Comparison of ENCODE assay signal across 14 cellular contexts in genomic region chr2:205730701-205731271, GRCh38. TPM values are rescaled to one million over a fixed set of nuclear protein-coding genes. Genes with fewer than 3 reads are reported as not detected.
A peak's percentile ranks its signal among the peaks of the same experiment; 100 is the strongest.
DNase-seq lines count a peak whose midpoint lies in the region; ATAC-seq, FAIRE-seq and TF ChIP-seq lines count a peak whose summit lies in the region.
"Had no signal": no experiment of that assay in that cellular context is flagged by ENCODE, and none has a peak within 500 bp of the region (broad histone marks: within the 10 kb centered on the region; RNA-seq: fewer than 3 reads in every experiment).

No MANE protein-coding gene starts in this region.

- ATAC-seq in GM21576 (IDR thresholded peaks at IDR 0.05; ENCODE audit: unreplicated experiment), result no peak
- ATAC-seq in GM18873 (IDR thresholded peaks at IDR 0.05; ENCODE audit: low FRiP score, unreplicated experiment), result no peak

- H3K27me3 Mint-ChIP-seq in neural progenitor cell (ENCODE audit: insufficient read depth, low read depth), result peaks cover 23% of the 10 kb centered on the region
- H3K27me3 Mint-ChIP-seq: activated T-cell treated with anti-CD3 and anti-CD28 coated beads, Interleukin-2, amount 50 U/mL, for 24 hours had no signal

- H3K27ac Mint-ChIP-seq in neural progenitor cell, result peak overlapping the region; percentile 72
- H3K27ac Mint-ChIP-seq: activated T-cell treated with anti-CD3 and anti-CD28 coated beads, Interleukin-2, amount 50 U/mL, for 24 hours had no signal

- H3K4me1 Mint-ChIP-seq in neural progenitor cell, result peaks cover 71% of the 10 kb centered on the region

- H3K36me3 Mint-ChIP-seq in neural progenitor cell, result peaks cover 8% of the 10 kb centered on the region

- TF ChIP-seq POLR2A in NB4 (IDR thresholded peaks at IDR 0.05; ENCODE audit: extremely low read depth, insufficient read length), result no peak

- H3K4me3 ChIP-seq in NB4 (ENCODE audit: low read depth, low read length) (no peak overlapping the region), coronary artery (no peak overlapping the region), neural progenitor cell (no peak overlapping the region), kidney (ENCODE audit: low read length in 2 of 2) (no peak overlapping the region)
- H3K4me3 ChIP-seq: BLaER1 had no signal

- H3K9me3 ChIP-seq in neural progenitor cell (ENCODE audit: low read depth) (no peaks in the 10 kb centered on the region), kidney (ENCODE audit: control insufficient read depth in 1 of 2, low read length in 2 of 2) (no peaks in the 10 kb centered on the region)
- H3K9me3 ChIP-seq: BLaER1 had no signal

- H4K20me1 ChIP-seq in neural progenitor cell (ENCODE audit: low read depth), result no peaks in the 10 kb centered on the region
- H4K20me1 ChIP-seq: BLaER1 had no signal

- intact Hi-C loops in kidney (cut with DNase I), result no loop called here

- DNase-seq in CD1c-positive myeloid dendritic cell (ENCODE audit: extremely low spot score), result peak; percentile 6
- peak; percentile 40 for DNase-seq in NB4 (ENCODE audit: low read depth)
- DNase-seq in coronary artery (ENCODE audit: low spot score), result no peak
- no peak for DNase-seq in neural progenitor cell (ENCODE audit: low spot score)
- no peak for DNase-seq in GF-D8 (lab: John Stamatoyannopoulos, UW)
- DNase-seq in kidney, result no peak
- DNase-seq: activated T-cell treated with anti-CD3 and anti-CD28 coated beads, Interleukin-2, amount 50 U/mL, for 24 hours; foreskin melanocyte; NCI-H446 treated with DMSO at 0.1 percent for 48 hours; stimulated activated CD4-positive, alpha-beta T cell treated with anti-CD3 and anti-CD28 coated beads, Interleukin-4, amount 100 ng/mL, for 4 hours had no signal

- H3K27ac ChIP-seq in coronary artery (peak overlapping the region; percentile 18 to 50), neural progenitor cell (no peak overlapping the region), kidney (ENCODE audit: low read depth in 2 of 2, low read length in 2 of 2) (no peak overlapping the region)
- H3K27ac ChIP-seq: BLaER1, parathyroid adenoma had no signal

- no peak overlapping the region for H2AFZ ChIP-seq in neural progenitor cell (replicated peaks)
- H2AFZ ChIP-seq: parathyroid adenoma had no signal

- H3K9me3 Mint-ChIP-seq in neural progenitor cell, result no peaks in the 10 kb centered on the region
- H3K9me3 Mint-ChIP-seq: activated T-cell treated with anti-CD3 and anti-CD28 coated beads, Interleukin-2, amount 50 U/mL, for 24 hours had no signal

- no peaks in the 10 kb centered on the region for H3K36me3 ChIP-seq in neural progenitor cell
- no peaks in the 10 kb centered on the region for H3K36me3 ChIP-seq in kidney (ENCODE audit: control insufficient read depth in 1 of 2, insufficient read depth in 2 of 2, low read length in 2 of 2)

- H3K9ac ChIP-seq in neural progenitor cell (no peak overlapping the region), kidney (ENCODE audit: low read length in 2 of 2) (no peak overlapping the region)
- H3K9ac ChIP-seq: BLaER1, parathyroid adenoma had no signal

- no peak for FAIRE-seq in kidney (lab: Jason Lieb, UNC)

- H3K27me3 ChIP-seq in neural progenitor cell, result no peaks in the 10 kb centered on the region
- H3K27me3 ChIP-seq: BLaER1 had no signal

- H3K4me1 ChIP-seq in neural progenitor cell (peaks cover 64% of the 10 kb centered on the region), kidney (ENCODE audit: control insufficient read depth in 1 of 2, insufficient read depth in 1 of 2, low read depth in 1 of 2, low read length in 2 of 2) (no peaks in the 10 kb centered on the region)
- H3K4me1 ChIP-seq: parathyroid adenoma had no signal

- no peaks in the 10 kb centered on the region for H3K79me2 ChIP-seq in neural progenitor cell (ENCODE audit: low read depth)
- H3K79me2 ChIP-seq: parathyroid adenoma had no signal

- TF ChIP-seq CTCF in NB4 (IDR thresholded peaks at IDR 0.05; ENCODE audit: low read depth, low read length) (no peak), coronary artery (IDR thresholded peaks at IDR 0.05) (no peak), neural progenitor cell (IDR thresholded peaks at IDR 0.05) (no peak), kidney (IDR thresholded peaks at IDR 0.05; ENCODE audit: borderline replicate concordance, extremely low read depth, insufficient read depth) (no peak)

- H3K4me2 ChIP-seq in neural progenitor cell, result peak overlapping the region; percentile 26
- H3K4me2 ChIP-seq: BLaER1 had no signal

- peaks cover 26% of the 10 kb centered on the region for H3F3A ChIP-seq in neural progenitor cell (ENCODE audit: low read depth)

- no peak overlapping the region for H3K4me3 Mint-ChIP-seq in neural progenitor cell
- H3K4me3 Mint-ChIP-seq: activated T-cell treated with anti-CD3 and anti-CD28 coated beads, Interleukin-2, amount 50 U/mL, for 24 hours had no signal

RNA-seq across cellular contexts. Expression of gene NRP2, which starts 48.5 kb away (rescaled TPM):
- 27.8 and 32.0 TPM in 2 replicates for total RNA-seq in neural progenitor cell (ENCODE audit: low replicate concordance)
- 37.7 TPM for total RNA-seq in kidney
- polyA plus RNA-seq in kidney (ENCODE audit: insufficient read depth, low read depth, low replicate concordance), result 2.3 TPM

Comparison
In these comparisons a context has a peak if more than half of its experiments do, and no peak if none do; other contexts are left out.
1. DNase-seq: peak in CD1c-positive myeloid dendritic cell (single experiment) and NB4 (single experiment); none in coronary artery (single experiment), neural progenitor cell (single experiment), GF-D8 (single experiment) and kidney (single experiment).
2. H3K27ac ChIP-seq: peak in coronary artery (2 of 2); none in neural progenitor cell (single experiment) and kidney (0 of 2).